ENCODE assay signal across 24 cellular contexts in genomic region chr17:75480281-75480680, GRCh38. TPM values are rescaled to one million over a fixed set of nuclear protein-coding genes. Genes with fewer than 3 reads are reported as not detected.
DNase-seq lines count a peak whose midpoint lies in the region; ATAC-seq, FAIRE-seq and TF ChIP-seq lines count a peak whose summit lies in the region.
"Had no signal": no experiment of that assay in that cellular context is flagged by ENCODE, and none has a peak within 500 bp of the region (broad histone marks: within the 10 kb centered on the region; RNA-seq: fewer than 3 reads in every experiment).

No MANE protein-coding gene starts in this region.

- no peak for ATAC-seq in central memory CD8-positive, alpha-beta T cell (replicated peaks; ENCODE audit: extremely low read depth, poor library complexity, severe bottlenecking)
- ATAC-seq in GM21528 (IDR thresholded peaks at IDR 0.05; ENCODE audit: low FRiP score, unreplicated experiment), result no peak
- ATAC-seq in pancreas, result no peak
- ATAC-seq: left ventricle myocardium superior had no signal

- H3K27ac ChIP-seq in HEK293 (ENCODE audit: extremely low read depth, low read depth, low read length) (no peak overlapping the region), substantia nigra (ENCODE audit: low read depth, low read length, poor library complexity, severe bottlenecking) (peak overlapping the region; percentile 35), pancreas (no peak overlapping the region)
- H3K27ac ChIP-seq: epithelial cell of prostate, suprapubic skin had no signal

- no peak for TF ChIP-seq CTCF in HEK293 (tag by site-specific recombination; IDR thresholded peaks at IDR 0.05)
- no peak for TF ChIP-seq CTCF in nephron (IDR thresholded peaks at IDR 0.05; ENCODE audit: unreplicated experiment in 3 of 3)
- no peak for TF ChIP-seq CTCF in pancreas (IDR thresholded peaks at IDR 0.05)

- H3K9me3 ChIP-seq in HEK293 (ENCODE audit: control insufficient read depth, insufficient read depth, low read depth, low read length), result no peaks in the 10 kb centered on the region
- H3K9me3 ChIP-seq in pancreas, result no peaks in the 10 kb centered on the region
- H3K9me3 ChIP-seq: HAP-1, suprapubic skin had no signal

- no peaks in the 10 kb centered on the region for H3K9me3 Mint-ChIP-seq in central memory CD8-positive, alpha-beta T cell
- no peaks in the 10 kb centered on the region for H3K9me3 Mint-ChIP-seq in nephron
- H3K9me3 Mint-ChIP-seq: activated CD4-positive, alpha-beta memory T cell treated with anti-CD3 and anti-CD28 coated beads, Interleukin-2, amount 10 ng/mL, durations not matched to agents 7 days and 5 days; activated naive CD8-positive, alpha-beta T cell treated with anti-CD3 and anti-CD28 coated beads, Interleukin-2, amount 10 ng/mL, durations not matched to agents 7 days and 5 days; naive B cell had no signal

- POLR2A ChIA-PET in HEK293 (lab: Yijun Ruan, JAX), result interaction anchor here (0.6 to 1.0 kb wide), 2 partner anchors 19 to 275 kb away, joined by 3 to 12 read pairs; partner anchors contain the start of gene NUP85

- peaks cover 5% of the 10 kb centered on the region for H3K36me3 Mint-ChIP-seq in central memory CD8-positive, alpha-beta T cell (ENCODE audit: insufficient read depth)
- no peaks in the 10 kb centered on the region for H3K36me3 Mint-ChIP-seq in nephron (ENCODE audit: low read depth)

- H3K36me3 ChIP-seq in HEK293 (ENCODE audit: control insufficient read depth in 2 of 2, insufficient read depth in 1 of 2, low read length in 2 of 2), result peaks cover 0 to 20% of the 10 kb centered on the region in 2 experiments; a peak in 2 of 3 replicates
- H3K36me3 ChIP-seq in pancreas, result no peaks in the 10 kb centered on the region
- H3K36me3 ChIP-seq: HAP-1 had no signal

- FAIRE-seq in pancreas (lab: Jason Lieb, UNC), result no peak
- FAIRE-seq: G401.6, islet of Langerhans had no signal

- H3K27ac Mint-ChIP-seq in central memory CD8-positive, alpha-beta T cell (ENCODE audit: low read depth), result peak overlapping the region; percentile 89
- peak overlapping the region; percentile 80 to 92 (median 84) for H3K27ac Mint-ChIP-seq in nephron
- H3K27ac Mint-ChIP-seq: activated CD4-positive, alpha-beta memory T cell treated with anti-CD3 and anti-CD28 coated beads, Interleukin-2, amount 10 ng/mL, durations not matched to agents 7 days and 5 days had no signal

- H3K4me1 Mint-ChIP-seq in central memory CD8-positive, alpha-beta T cell, result peaks cover 21% of the 10 kb centered on the region
- peaks cover 67% of the 10 kb centered on the region for H3K4me1 Mint-ChIP-seq in nephron
- H3K4me1 Mint-ChIP-seq: activated CD4-positive, alpha-beta memory T cell treated with anti-CD3 and anti-CD28 coated beads, Interleukin-2, amount 10 ng/mL, durations not matched to agents 7 days and 5 days had no signal

- no peak overlapping the region for H3K4me3 ChIP-seq in HEK293 (ENCODE audit: low read depth, low read length)
- H3K4me3 ChIP-seq in pancreas, result no peak overlapping the region
- H3K4me3 ChIP-seq: HAP-1, suprapubic skin had no signal

- whole genome bisulfite sequencing in pancreas, 2 donors, result 91 to 93% methylated on average over 6 of the region's 6 CpGs

- no peaks in the 10 kb centered on the region for H3K27me3 ChIP-seq in pancreas
- H3K27me3 ChIP-seq: suprapubic skin had no signal

- H3K27me3 Mint-ChIP-seq in central memory CD8-positive, alpha-beta T cell, result no peaks in the 10 kb centered on the region
- H3K27me3 Mint-ChIP-seq in nephron (ENCODE audit: low read depth), result no peaks in the 10 kb centered on the region
- H3K27me3 Mint-ChIP-seq: activated CD4-positive, alpha-beta memory T cell treated with anti-CD3 and anti-CD28 coated beads, Interleukin-2, amount 10 ng/mL, durations not matched to agents 7 days and 5 days; activated naive CD8-positive, alpha-beta T cell treated with anti-CD3 and anti-CD28 coated beads, Interleukin-2, amount 10 ng/mL, durations not matched to agents 7 days and 5 days; naive B cell had no signal

- no peak overlapping the region for H3K4me3 Mint-ChIP-seq in central memory CD8-positive, alpha-beta T cell
- peak overlapping the region in 2 of 3 experiments; percentile 32 to 46 for H3K4me3 Mint-ChIP-seq in nephron
- H3K4me3 Mint-ChIP-seq: activated CD4-positive, alpha-beta memory T cell treated with anti-CD3 and anti-CD28 coated beads, Interleukin-2, amount 10 ng/mL, durations not matched to agents 7 days and 5 days; activated naive CD8-positive, alpha-beta T cell treated with anti-CD3 and anti-CD28 coated beads, Interleukin-2, amount 10 ng/mL, durations not matched to agents 7 days and 5 days; naive B cell had no signal

- intact Hi-C loops in pancreas (cut with DNase I), result no loop called here

- no peak for DNase-seq in central memory CD8-positive, alpha-beta T cell (ENCODE audit: low spot score in 2 of 2)
- DNase-seq in substantia nigra (lab: John Stamatoyannopoulos, UW), result no peak
- no peak for DNase-seq in GM19238 (ENCODE audit: insufficient read length, low spot score)
- DNase-seq in pancreas, result no peak
- DNase-seq: activated CD4-positive, alpha-beta memory T cell treated with anti-CD3 and anti-CD28 coated beads, Interleukin-2, amount 10 ng/mL, durations not matched to agents 7 days and 5 days; activated CD4-positive, alpha-beta T cell treated with anti-CD3 and anti-CD28 coated beads for 1 hour; activated effector memory CD4-positive, alpha-beta T cell treated with anti-CD3 and anti-CD28 coated beads, Interleukin-2, amount 50 U/mL, for 16 hours; activated naive CD8-positive, alpha-beta T cell treated with anti-CD3 and anti-CD28 coated beads, Interleukin-2, amount 10 ng/mL, durations not matched to agents 7 days and 5 days; DMS153; left ventricle myocardium superior; naive B cell; NCI-H1092; NCI-H1694 treated with DMSO at 0.1 percent for 48 hours; NCI-H2171; NCI-H524 treated with DMSO at 0.1 percent for 48 hours; stimulated activated CD4-positive, alpha-beta T cell treated with anti-CD3 and anti-CD28 coated beads, Interleukin-2, amount 100 ng/mL, for 48 hours had no signal

- CTCF ChIA-PET in HEK293 (lab: Yijun Ruan, JAX), result interaction anchor here (1.0 kb wide), 2 partner anchors 36 to 268 kb away, joined by 3 read pairs; partner anchors contain the start of gene TSEN54

- H3K4me1 ChIP-seq in HEK293 (ENCODE audit: control insufficient read depth, insufficient read depth, low read length) (peaks cover 2% of the 10 kb centered on the region; the same call in 1 of the 2 replicates), pancreas (no peaks in the 10 kb centered on the region)
- H3K4me1 ChIP-seq: HAP-1 had no signal

TF ChIP-seq in HEK293, 187 proteins besides CTCF, POLR2A, EP300 and RAD21:
- no peak for TF ChIP-seq ZBTB44 (tag by site-specific recombination; IDR thresholded peaks at IDR 0.05)
- no peak for TF ChIP-seq GLIS2 (tag by site-specific recombination; IDR thresholded peaks at IDR 0.05)
- no peak for TF ChIP-seq ZNF146 (tag by site-specific recombination; IDR thresholded peaks at IDR 0.05)
- no peak for TF ChIP-seq ZNF449 (tag by site-specific recombination; IDR thresholded peaks at IDR 0.05)
- TF ChIP-seq ZFHX2 (tag by site-specific recombination; conservative IDR thresholded peaks at IDR 0.05), result peak; percentile 45
- TF ChIP-seq ZNF660 (tag by site-specific recombination; IDR thresholded peaks at IDR 0.05), result no peak
- peak; percentile 65 for TF ChIP-seq ZBTB17 (tag by site-specific recombination; IDR thresholded peaks at IDR 0.05)
- peak; percentile 42; the same call in 1 of the 2 replicates for TF ChIP-seq EGR2 (tag by site-specific recombination; IDR thresholded peaks at IDR 0.05; ENCODE audit: low read depth)
- no peak for TF ChIP-seq KLF10 (tag by site-specific recombination; IDR thresholded peaks at IDR 0.05)
- no peak for TF ChIP-seq MZF1 (tag by site-specific recombination; IDR thresholded peaks at IDR 0.05; ENCODE audit: borderline replicate concordance)

RNA-seq across cellular contexts. Expression of gene TMEM94, which starts 23.8 kb away (rescaled TPM):
- total RNA-seq in pancreas, result 10 to 100 TPM; 29.9 to 53.3 (median 34.9) TPM
- 10 to 100 TPM; 55.4 to 64.9 TPM for polyA plus RNA-seq in pancreas

RNA-seq across cellular contexts. Expression of gene CASKIN2, which starts 35.1 kb away (rescaled TPM):
- 10 to 100 TPM; 12.2 to 20.7 (median 13.2) TPM for total RNA-seq in pancreas
- polyA plus RNA-seq in pancreas, result 10 to 100 TPM; 12.1 to 14.7 TPM

RNA-seq across cellular contexts. Expression of gene TSEN54, which starts 36.0 kb away (rescaled TPM):
- total RNA-seq in pancreas, result 10 to 100 TPM; 14.9 to 20.0 (median 19.1) TPM
- 100 to 1,000 TPM in 1 of 2 donors, 10 to 100 TPM in 1; 55.1 to 105 TPM for polyA plus RNA-seq in pancreas

RNA-seq across cellular contexts. Expression of gene LLGL2, which starts 45.2 kb away (rescaled TPM):
- total RNA-seq in pancreas, result 100 to 1,000 TPM in 3 of 6 donors, 10 to 100 TPM in 3; 87.8 to 130 (median 101) TPM
- polyA plus RNA-seq in pancreas, result 100 to 1,000 TPM; 286 to 296 TPM
